Comparison of ENCODE assay signal across 1 cellular context in the genomic region with DNA sequence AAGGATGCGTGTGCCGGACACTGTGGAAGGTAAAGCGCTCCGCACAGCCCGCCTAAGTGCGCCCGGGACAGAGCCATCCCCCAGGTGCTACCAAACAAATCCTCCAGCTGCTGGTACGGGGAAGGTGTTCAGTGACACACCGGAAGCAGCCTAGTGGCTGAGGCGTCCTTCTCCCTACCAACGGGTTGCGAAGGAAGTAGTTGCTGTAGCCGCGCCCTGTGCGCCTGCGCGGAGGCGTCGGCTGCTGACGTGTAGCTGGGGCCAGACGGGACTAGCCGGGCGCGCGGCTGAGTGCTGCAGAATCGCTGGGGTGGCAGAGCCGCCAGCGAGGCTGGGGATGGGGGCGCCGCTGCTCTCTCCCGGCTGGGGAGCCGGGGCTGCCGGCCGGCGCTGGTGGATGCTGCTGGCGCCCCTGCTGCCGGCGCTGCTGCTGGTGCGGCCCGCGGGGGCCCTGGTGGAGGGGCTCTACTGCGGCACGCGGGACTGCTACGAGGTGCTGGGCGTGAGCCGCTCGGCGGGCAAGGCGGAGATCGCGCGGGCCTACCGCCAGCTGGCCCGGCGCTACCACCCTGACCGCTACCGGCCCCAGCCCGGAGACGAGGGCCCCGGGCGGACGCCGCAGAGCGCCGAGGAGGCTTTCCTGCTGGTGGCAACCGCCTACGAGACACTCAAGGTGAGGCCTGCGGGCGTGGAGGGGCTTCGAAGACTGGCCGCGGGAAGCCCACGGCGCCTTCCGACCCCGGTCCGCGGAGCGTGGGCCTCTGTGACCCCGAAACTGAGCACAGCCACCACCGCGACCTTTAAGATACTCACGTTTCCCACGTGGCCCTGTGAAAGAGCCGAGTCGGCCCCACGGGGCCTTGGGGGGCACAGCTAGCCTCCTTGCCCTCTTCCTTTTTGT.
TF ChIP-seq lines count a peak whose summit lies in the region.

Gene DNAJC25, plus strand, starts transcription at position 264 of the 901 bp plus-strand sequence. Its CDS starts 74 bp downstream, at position 338.

TF ChIP-seq in HepG2, 621 proteins besides CTCF, POLR2A, EP300 and RAD21 (continued from another document and continues in another):
- TF ChIP-seq IKZF5 (CRISPR knock-in tag; IDR thresholded peaks at IDR 0.05) (peak; percentile 88), SMARCE1 (IDR thresholded peaks at IDR 0.05; ENCODE audit: borderline replicate concordance) (no peak), MXI1 (IDR thresholded peaks at IDR 0.05; ENCODE audit: borderline replicate concordance, low read depth, low read length) (peak; percentile 93; the same call in 2 of the 3 replicates), ATAD3A (CRISPR knock-in tag; IDR thresholded peaks at IDR 0.05) (no peak), SMARCC2 (IDR thresholded peaks at IDR 0.05) (no peak), KLF12 (CRISPR knock-in tag; IDR thresholded peaks at IDR 0.05; ENCODE audit: borderline replicate concordance) (no peak), ZFP36L1 (CRISPR knock-in tag; IDR thresholded peaks at IDR 0.05) (0 out of 2 replicates have a peak, but pooled peaks have one; percentile 61), POLR2G (IDR thresholded peaks at IDR 0.05; ENCODE audit: low read depth, low read length) (peak; percentile 100), KLF9 (CRISPR knock-in tag; IDR thresholded peaks at IDR 0.05; ENCODE audit: low read depth) (no peak), SRF (IDR thresholded peaks at IDR 0.05; ENCODE audit: low read depth, low read length) (peak; percentile 41; the same call in 1 of the 2 replicates), ZNF34 (CRISPR knock-in tag; IDR thresholded peaks at IDR 0.05; ENCODE audit: borderline replicate concordance) (peak; percentile 64; the same call in 1 of the 2 replicates), GLI4 (CRISPR knock-in tag; IDR thresholded peaks at IDR 0.05; ENCODE audit: borderline replicate concordance) (no peak; the same call in 1 of the 2 replicates), SCMH1 (CRISPR knock-in tag; IDR thresholded peaks at IDR 0.05; ENCODE audit: borderline replicate concordance) (no peak), TRIM24 (CRISPR knock-in tag; IDR thresholded peaks at IDR 0.05) (no peak), IRX3 (CRISPR knock-in tag; IDR thresholded peaks at IDR 0.05; ENCODE audit: borderline replicate concordance, low read depth) (no peak), ZSCAN22 (CRISPR knock-in tag; IDR thresholded peaks at IDR 0.05) (no peak; the same call in 1 of the 2 replicates), SP5 (CRISPR knock-in tag; IDR thresholded peaks at IDR 0.05; ENCODE audit: borderline replicate concordance, low read depth) (0 out of 2 replicates have a peak, but pooled peaks have one; percentile 67), ZSCAN25 (CRISPR knock-in tag; IDR thresholded peaks at IDR 0.05) (peak; percentile 23; the same call in 1 of the 2 replicates), ZNF607 (CRISPR knock-in tag; IDR thresholded peaks at IDR 0.05; ENCODE audit: borderline replicate concordance) (peak; percentile 91), GABPB1 (CRISPR knock-in tag; IDR thresholded peaks at IDR 0.05) (peak; percentile 97), ZNF747 (CRISPR knock-in tag; IDR thresholded peaks at IDR 0.05; ENCODE audit: borderline replicate concordance) (0 out of 2 replicates have a peak, but pooled peaks have one; percentile 68), ZMAT3 (CRISPR knock-in tag; conservative IDR thresholded peaks at IDR 0.05) (peak; percentile 86), U2AF2 (IDR thresholded peaks at IDR 0.05; ENCODE audit: low read depth, low read length) (no peak), SP2 (CRISPR knock-in tag; IDR thresholded peaks at IDR 0.05) (peak; percentile 21), JARID2 (CRISPR knock-in tag; IDR thresholded peaks at IDR 0.05; ENCODE audit: insufficient replicate concordance) (peak; percentile 70), ATRX (CRISPR knock-in tag; IDR thresholded peaks at IDR 0.05; ENCODE audit: borderline replicate concordance) (no peak), ZNF547 (CRISPR knock-in tag; IDR thresholded peaks at IDR 0.05) (peak; percentile 76; the same call in 1 of the 2 replicates), SOX6 (IDR thresholded peaks at IDR 0.05) (no peak), SOX6 (CRISPR knock-in tag; IDR thresholded peaks at IDR 0.05) (peak; percentile 86), RAD51 (IDR thresholded peaks at IDR 0.05; ENCODE audit: borderline replicate concordance) (no peak)
- TF ChIP-seq, protein P1, sequence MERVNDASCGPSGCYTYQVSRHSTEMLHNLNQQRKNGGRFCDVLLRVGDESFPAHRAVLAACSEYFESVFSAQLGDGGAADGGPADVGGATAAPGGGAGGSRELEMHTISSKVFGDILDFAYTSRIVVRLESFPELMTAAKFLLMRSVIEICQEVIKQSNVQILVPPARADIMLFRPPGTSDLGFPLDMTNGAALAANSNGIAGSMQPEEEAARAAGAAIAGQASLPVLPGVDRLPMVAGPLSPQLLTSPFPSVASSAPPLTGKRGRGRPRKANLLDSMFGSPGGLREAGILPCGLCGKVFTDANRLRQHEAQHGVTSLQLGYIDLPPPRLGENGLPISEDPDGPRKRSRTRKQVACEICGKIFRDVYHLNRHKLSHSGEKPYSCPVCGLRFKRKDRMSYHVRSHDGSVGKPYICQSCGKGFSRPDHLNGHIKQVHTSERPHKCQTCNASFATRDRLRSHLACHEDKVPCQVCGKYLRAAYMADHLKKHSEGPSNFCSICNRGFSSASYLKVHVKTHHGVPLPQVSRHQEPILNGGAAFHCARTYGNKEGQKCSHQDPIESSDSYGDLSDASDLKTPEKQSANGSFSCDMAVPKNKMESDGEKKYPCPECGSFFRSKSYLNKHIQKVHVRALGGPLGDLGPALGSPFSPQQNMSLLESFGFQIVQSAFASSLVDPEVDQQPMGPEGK (CRISPR knock-in tag; IDR thresholded peaks at IDR 0.05): peak; percentile 76
- TF ChIP-seq, protein P2, sequence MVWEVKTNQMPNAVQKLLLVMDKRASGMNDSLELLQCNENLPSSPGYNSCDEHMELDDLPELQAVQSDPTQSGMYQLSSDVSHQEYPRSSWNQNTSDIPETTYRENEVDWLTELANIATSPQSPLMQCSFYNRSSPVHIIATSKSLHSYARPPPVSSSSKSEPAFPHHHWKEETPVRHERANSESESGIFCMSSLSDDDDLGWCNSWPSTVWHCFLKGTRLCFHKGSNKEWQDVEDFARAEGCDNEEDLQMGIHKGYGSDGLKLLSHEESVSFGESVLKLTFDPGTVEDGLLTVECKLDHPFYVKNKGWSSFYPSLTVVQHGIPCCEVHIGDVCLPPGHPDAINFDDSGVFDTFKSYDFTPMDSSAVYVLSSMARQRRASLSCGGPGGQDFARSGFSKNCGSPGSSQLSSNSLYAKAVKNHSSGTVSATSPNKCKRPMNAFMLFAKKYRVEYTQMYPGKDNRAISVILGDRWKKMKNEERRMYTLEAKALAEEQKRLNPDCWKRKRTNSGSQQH (CRISPR knock-in tag; IDR thresholded peaks at IDR 0.05; ENCODE audit: low read depth): peak; percentile 95
- TF ChIP-seq, protein P3, sequence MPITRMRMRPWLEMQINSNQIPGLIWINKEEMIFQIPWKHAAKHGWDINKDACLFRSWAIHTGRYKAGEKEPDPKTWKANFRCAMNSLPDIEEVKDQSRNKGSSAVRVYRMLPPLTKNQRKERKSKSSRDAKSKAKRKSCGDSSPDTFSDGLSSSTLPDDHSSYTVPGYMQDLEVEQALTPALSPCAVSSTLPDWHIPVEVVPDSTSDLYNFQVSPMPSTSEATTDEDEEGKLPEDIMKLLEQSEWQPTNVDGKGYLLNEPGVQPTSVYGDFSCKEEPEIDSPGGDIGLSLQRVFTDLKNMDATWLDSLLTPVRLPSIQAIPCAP (CRISPR knock-in tag; IDR thresholded peaks at IDR 0.05; ENCODE audit: low read depth): no peak
- TF ChIP-seq, protein P4, sequence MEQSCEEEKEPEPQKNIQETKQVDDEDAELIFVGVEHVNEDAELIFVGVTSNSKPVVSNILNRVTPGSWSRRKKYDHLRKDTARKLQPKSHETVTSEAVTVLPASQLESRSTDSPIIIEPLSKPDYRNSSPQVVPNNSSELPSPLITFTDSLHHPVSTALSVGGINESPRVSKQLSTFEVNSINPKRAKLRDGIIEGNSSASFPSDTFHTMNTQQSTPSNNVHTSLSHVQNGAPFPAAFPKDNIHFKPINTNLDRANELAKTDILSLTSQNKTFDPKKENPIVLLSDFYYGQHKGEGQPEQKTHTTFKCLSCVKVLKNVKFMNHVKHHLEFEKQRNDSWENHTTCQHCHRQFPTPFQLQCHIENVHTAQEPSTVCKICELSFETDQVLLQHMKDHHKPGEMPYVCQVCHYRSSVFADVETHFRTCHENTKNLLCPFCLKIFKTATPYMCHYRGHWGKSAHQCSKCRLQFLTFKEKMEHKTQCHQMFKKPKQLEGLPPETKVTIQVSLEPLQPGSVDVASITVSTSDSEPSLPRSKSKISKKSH (CRISPR knock-in tag; IDR thresholded peaks at IDR 0.05; ENCODE audit: borderline replicate concordance): 0 out of 2 replicates have a peak, but pooled peaks have one; percentile 25
- TF ChIP-seq, protein P5, sequence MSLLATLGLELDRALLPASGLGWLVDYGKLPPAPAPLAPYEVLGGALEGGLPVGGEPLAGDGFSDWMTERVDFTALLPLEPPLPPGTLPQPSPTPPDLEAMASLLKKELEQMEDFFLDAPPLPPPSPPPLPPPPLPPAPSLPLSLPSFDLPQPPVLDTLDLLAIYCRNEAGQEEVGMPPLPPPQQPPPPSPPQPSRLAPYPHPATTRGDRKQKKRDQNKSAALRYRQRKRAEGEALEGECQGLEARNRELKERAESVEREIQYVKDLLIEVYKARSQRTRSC (CRISPR knock-in tag; IDR thresholded peaks at IDR 0.05; ENCODE audit: low read depth): no peak
- TF ChIP-seq, protein P6, sequence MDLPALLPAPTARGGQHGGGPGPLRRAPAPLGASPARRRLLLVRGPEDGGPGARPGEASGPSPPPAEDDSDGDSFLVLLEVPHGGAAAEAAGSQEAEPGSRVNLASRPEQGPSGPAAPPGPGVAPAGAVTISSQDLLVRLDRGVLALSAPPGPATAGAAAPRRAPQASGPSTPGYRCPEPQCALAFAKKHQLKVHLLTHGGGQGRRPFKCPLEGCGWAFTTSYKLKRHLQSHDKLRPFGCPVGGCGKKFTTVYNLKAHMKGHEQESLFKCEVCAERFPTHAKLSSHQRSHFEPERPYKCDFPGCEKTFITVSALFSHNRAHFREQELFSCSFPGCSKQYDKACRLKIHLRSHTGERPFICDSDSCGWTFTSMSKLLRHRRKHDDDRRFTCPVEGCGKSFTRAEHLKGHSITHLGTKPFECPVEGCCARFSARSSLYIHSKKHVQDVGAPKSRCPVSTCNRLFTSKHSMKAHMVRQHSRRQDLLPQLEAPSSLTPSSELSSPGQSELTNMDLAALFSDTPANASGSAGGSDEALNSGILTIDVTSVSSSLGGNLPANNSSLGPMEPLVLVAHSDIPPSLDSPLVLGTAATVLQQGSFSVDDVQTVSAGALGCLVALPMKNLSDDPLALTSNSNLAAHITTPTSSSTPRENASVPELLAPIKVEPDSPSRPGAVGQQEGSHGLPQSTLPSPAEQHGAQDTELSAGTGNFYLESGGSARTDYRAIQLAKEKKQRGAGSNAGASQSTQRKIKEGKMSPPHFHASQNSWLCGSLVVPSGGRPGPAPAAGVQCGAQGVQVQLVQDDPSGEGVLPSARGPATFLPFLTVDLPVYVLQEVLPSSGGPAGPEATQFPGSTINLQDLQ (CRISPR knock-in tag; IDR thresholded peaks at IDR 0.05): no peak
- TF ChIP-seq, protein P7, sequence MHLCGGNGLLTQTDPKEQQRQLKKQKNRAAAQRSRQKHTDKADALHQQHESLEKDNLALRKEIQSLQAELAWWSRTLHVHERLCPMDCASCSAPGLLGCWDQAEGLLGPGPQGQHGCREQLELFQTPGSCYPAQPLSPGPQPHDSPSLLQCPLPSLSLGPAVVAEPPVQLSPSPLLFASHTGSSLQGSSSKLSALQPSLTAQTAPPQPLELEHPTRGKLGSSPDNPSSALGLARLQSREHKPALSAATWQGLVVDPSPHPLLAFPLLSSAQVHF (CRISPR knock-in tag; IDR thresholded peaks at IDR 0.05): no peak
- TF ChIP-seq, protein P8, sequence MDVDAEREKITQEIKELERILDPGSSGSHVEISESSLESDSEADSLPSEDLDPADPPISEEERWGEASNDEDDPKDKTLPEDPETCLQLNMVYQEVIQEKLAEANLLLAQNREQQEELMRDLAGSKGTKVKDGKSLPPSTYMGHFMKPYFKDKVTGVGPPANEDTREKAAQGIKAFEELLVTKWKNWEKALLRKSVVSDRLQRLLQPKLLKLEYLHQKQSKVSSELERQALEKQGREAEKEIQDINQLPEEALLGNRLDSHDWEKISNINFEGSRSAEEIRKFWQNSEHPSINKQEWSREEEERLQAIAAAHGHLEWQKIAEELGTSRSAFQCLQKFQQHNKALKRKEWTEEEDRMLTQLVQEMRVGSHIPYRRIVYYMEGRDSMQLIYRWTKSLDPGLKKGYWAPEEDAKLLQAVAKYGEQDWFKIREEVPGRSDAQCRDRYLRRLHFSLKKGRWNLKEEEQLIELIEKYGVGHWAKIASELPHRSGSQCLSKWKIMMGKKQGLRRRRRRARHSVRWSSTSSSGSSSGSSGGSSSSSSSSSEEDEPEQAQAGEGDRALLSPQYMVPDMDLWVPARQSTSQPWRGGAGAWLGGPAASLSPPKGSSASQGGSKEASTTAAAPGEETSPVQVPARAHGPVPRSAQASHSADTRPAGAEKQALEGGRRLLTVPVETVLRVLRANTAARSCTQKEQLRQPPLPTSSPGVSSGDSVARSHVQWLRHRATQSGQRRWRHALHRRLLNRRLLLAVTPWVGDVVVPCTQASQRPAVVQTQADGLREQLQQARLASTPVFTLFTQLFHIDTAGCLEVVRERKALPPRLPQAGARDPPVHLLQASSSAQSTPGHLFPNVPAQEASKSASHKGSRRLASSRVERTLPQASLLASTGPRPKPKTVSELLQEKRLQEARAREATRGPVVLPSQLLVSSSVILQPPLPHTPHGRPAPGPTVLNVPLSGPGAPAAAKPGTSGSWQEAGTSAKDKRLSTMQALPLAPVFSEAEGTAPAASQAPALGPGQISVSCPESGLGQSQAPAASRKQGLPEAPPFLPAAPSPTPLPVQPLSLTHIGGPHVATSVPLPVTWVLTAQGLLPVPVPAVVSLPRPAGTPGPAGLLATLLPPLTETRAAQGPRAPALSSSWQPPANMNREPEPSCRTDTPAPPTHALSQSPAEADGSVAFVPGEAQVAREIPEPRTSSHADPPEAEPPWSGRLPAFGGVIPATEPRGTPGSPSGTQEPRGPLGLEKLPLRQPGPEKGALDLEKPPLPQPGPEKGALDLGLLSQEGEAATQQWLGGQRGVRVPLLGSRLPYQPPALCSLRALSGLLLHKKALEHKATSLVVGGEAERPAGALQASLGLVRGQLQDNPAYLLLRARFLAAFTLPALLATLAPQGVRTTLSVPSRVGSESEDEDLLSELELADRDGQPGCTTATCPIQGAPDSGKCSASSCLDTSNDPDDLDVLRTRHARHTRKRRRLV (CRISPR knock-in tag; IDR thresholded peaks at IDR 0.05): no peak; the same call in 1 of the 2 replicates
